ENCODE assay signal across 16 cellular contexts in the genomic region with DNA sequence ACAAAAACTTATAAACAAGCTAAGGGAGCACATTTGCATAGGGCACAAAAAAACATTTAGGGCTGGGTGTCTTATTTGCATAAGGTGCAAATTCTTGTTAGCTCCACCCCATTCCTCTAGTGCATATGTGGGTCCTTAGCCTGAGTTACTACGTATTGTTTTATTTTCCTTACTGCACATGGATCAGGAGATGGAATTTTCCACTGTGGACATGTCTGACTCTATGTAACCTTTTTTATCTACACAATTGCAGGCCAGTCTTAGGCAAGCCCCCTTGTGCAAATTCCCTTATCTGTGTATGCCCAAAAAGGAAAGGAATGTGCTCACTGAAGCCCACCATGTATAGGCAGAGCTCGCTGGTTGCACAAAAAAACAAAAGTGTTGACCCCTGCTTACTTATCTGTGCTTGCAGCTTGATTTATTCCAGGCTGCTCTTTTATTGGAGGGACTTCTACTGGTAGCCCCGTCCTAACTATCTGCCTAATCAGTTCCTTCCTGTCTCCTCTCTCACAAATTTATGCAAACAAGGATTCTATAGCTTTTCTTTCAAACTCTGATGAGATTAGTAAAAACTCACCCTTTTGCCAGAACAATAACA.
"Had no signal": no experiment of that assay in that cellular context is flagged by ENCODE, and none has a peak within 500 bp of the region (broad histone marks: within the 10 kb centered on the region; RNA-seq: fewer than 3 reads in every experiment).

No MANE protein-coding gene starts in this region.

- DNase-seq: effector memory CD8-positive, alpha-beta T cell; gastrocnemius medialis; glutamatergic neuron; islet precursor cell; left ventricle myocardium inferior; mesendoderm; naive thymus-derived CD4-positive, alpha-beta T cell; nephron progenitor cell; posterior cingulate gyrus; stimulated activated CD4-positive, alpha-beta T cell treated with anti-CD3 and anti-CD28 coated beads, Interleukin-12 subunit alpha, Interleukin-12 subunit beta, amount 100 ng/mL, for 4 hours; stimulated activated CD4-positive, alpha-beta T cell treated with anti-CD3 and anti-CD28 coated beads, Interleukin-2, amount 100 ng/mL, for 48 hours; stimulated activated naive CD4-positive, alpha-beta T cell treated with Interleukin-2 at 50 U/mL for 16 hours had no signal

- H3K27me3 ChIP-seq: esophagus muscularis mucosa, gastrocnemius medialis had no signal

- ATAC-seq: effector memory CD8-positive, alpha-beta T cell; gastrocnemius medialis; naive thymus-derived CD4-positive, alpha-beta T cell had no signal

- H3K27ac ChIP-seq: epithelial cell of prostate, esophagus muscularis mucosa, gastrocnemius medialis, left ventricle myocardium inferior had no signal

- FAIRE-seq: urothelium cell line had no signal

- H3K36me3 ChIP-seq: esophagus muscularis mucosa, gastrocnemius medialis, left ventricle myocardium inferior had no signal

- H3K4me3 ChIP-seq: esophagus muscularis mucosa, gastrocnemius medialis, left ventricle myocardium inferior, lung had no signal

- H3K4me1 ChIP-seq: esophagus muscularis mucosa, gastrocnemius medialis, left ventricle myocardium inferior had no signal

- H3K9me3 ChIP-seq: esophagus muscularis mucosa, gastrocnemius medialis had no signal
